8 cellular contexts compared by ENCODE assay signal in the genomic region with DNA sequence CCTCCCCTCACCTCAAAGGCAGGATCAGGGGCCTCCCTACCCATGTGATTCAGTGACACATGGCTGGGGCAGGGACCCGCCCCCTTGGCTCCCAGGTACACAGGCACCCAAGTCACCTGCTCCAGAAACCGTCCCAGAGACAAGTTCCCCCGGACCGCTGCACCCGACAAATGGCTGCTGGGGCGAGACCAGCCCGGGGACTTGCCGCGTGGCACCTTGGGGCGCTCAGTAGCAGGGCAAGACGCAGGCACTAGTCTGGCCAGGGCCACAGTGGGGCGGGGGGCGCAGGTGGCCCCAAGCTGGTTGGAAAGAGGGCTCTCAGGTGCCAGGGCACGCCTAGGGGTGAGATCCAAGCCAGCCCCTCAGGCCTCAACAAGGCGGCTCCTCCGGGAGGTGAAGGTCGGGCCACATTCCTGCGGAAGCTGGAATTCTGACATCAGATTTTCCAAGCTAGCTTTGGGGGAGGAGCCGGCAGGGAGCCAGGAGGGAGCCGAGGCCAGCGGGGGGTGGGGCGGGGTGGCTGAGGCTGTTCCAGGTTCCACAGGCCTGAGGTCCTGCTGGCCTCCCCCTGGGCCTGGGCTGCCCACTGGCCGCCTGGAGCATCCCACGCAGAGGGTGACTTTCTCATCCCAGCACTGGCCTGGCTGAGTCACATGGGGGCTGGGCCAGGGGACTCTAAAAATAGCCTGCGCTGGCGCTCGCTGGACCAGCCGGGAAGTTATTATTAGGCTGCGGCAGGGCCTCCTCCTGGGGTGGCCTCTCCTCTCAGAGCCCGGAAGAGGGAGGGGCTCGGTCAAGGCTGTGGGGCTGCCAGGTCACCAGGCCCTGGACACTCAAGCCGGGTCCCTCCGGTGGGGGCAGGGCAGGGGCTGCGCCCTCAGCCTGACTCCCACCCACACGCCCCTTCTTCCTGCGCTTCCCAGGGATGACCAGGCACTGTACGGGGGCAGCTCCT. TPM values are rescaled to one million over a fixed set of nuclear protein-coding genes. Genes with fewer than 3 reads are reported as not detected.
DNase-seq lines count a peak whose midpoint lies in the region; ATAC-seq and TF ChIP-seq lines count a peak whose summit lies in the region.

No MANE protein-coding gene starts in this region.

- TF ChIP-seq CTCF in AG09309 (IDR thresholded peaks at IDR 0.05; ENCODE audit: control insufficient read depth, insufficient read depth, low read depth, low read length, missing control alignments), result no peak
- TF ChIP-seq CTCF in mammary epithelial cell (conservative IDR thresholded peaks at IDR 0.05 in 1 of 2, IDR thresholded peaks at IDR 0.05 in 1 of 2; ENCODE audit: extremely low read depth in 1 of 2, insufficient read depth in 1 of 2, low read depth in 1 of 2, low read length in 2 of 2), result no peak

- WGBS in mammary epithelial cell (ENCODE audit: low coverage, missing lambda C conversion rate), result 19% methylated on average over 19 of the region's 37 CpGs

- H3K79me2 ChIP-seq in mammary epithelial cell (ENCODE audit: insufficient read depth, low read length), result no peaks in the 10 kb centered on the region

- H4K20me1 ChIP-seq in mammary epithelial cell (ENCODE audit: insufficient read depth, low read length), result no peaks in the 10 kb centered on the region

- H3K4me1 ChIP-seq in HUES6 (ENCODE audit: control insufficient read depth, insufficient read depth, low read length) (peaks cover 36% of the 10 kb centered on the region), mammary epithelial cell (ENCODE audit: insufficient read depth, low read length) (peaks cover 17% of the 10 kb centered on the region)

- CTCF ChIA-PET in mammary epithelial cell (lab: Charles Lee; ENCODE audit: low non-redundant PET), result no interaction called here

- H3K27me3 ChIP-seq in HUES6 (ENCODE audit: control insufficient read depth, insufficient read depth, low read length), result peaks cover 38% of the 10 kb centered on the region
- H3K27me3 ChIP-seq in mammary epithelial cell (ENCODE audit: insufficient read depth, low read length), result no peaks in the 10 kb centered on the region

- peak overlapping the region; percentile 70 for H3K4me2 ChIP-seq in mammary epithelial cell (ENCODE audit: insufficient read depth, low read depth, low read length)

- dilution Hi-C loops in mammary epithelial cell (cut with HindIII; ENCODE audit: low sequenced_read_pairs), result no loop called here

- H3K27ac ChIP-seq in HUES6 (ENCODE audit: low read depth, low read length) (peak overlapping the region; percentile 78; the same call in 1 of the 2 replicates), mammary epithelial cell (ENCODE audit: insufficient read depth, low read depth, low read length) (no peak overlapping the region)

- no peak overlapping the region for H3K4me3 ChIP-seq in AG09309 (ENCODE audit: control insufficient read depth, low read depth, low read length)
- H3K4me3 ChIP-seq in HUES6 (ENCODE audit: low read depth, low read length), result peak overlapping the region; percentile 66
- H3K4me3 ChIP-seq in mammary epithelial cell (replicated peaks in 1 of 3; ENCODE audit: insufficient read depth in 1 of 3, low read depth in 2 of 3, low read length in 3 of 3), result no peak overlapping the region
- H3K4me3 ChIP-seq in iPS-18c (ENCODE audit: insufficient read depth, low read depth, low read length), result peak overlapping the region; percentile 44
- no peak overlapping the region for H3K4me3 ChIP-seq in skeletal muscle cell (ENCODE audit: low read depth, low read length)

- H3K9me3 ChIP-seq in HUES6 (ENCODE audit: control insufficient read depth, insufficient read depth, low read depth, low read length) (no peaks in the 10 kb centered on the region), mammary epithelial cell (replicated peaks; ENCODE audit: insufficient read depth, low read length) (no peaks in the 10 kb centered on the region), iPS-18c (ENCODE audit: control insufficient read depth, insufficient read depth, low read length) (peaks cover 3% of the 10 kb centered on the region)

- H3K9ac ChIP-seq in HUES6 (ENCODE audit: low read length), result peak overlapping the region; percentile 77
- no peak overlapping the region for H3K9ac ChIP-seq in mammary epithelial cell (ENCODE audit: insufficient read depth, low read length)

- no TSS peak for BruUV-seq in mammary epithelial cell (replicated peaks; lab: Mats Ljungman, UMichigan)

- H2AFZ ChIP-seq in mammary epithelial cell (ENCODE audit: low read depth, low read length), result peak overlapping the region; percentile 23

- DNase-seq in AG09309 (ENCODE audit: low read depth), result peak; percentile 95
- DNase-seq in mammary epithelial cell, result peak; percentile 61
- peak; percentile 82 for DNase-seq in skeletal muscle cell (ENCODE audit: low read depth)
- DNase-seq in NCI-H2196 (lab: John Stamatoyannopoulos, UW; ENCODE audit: unreplicated experiment), result no peak
- no peak for DNase-seq in stimulated activated CD4-positive, alpha-beta T cell treated with anti-CD3 and anti-CD28 coated beads, Interleukin-2, amount 100 ng/mL, for 48 hours

- intact Hi-C loops in mammary epithelial cell (cut with micrococcal nuclease), result no loop called here

- no peak for ATAC-seq in GM18511 (IDR thresholded peaks at IDR 0.05; ENCODE audit: unreplicated experiment)

- H3K36me3 ChIP-seq in HUES6 (ENCODE audit: control insufficient read depth, insufficient read depth, low read length) (no peaks in the 10 kb centered on the region), mammary epithelial cell (ENCODE audit: insufficient read depth, low read length) (no peaks in the 10 kb centered on the region)

- in situ Hi-C loops in mammary epithelial cell (cut with MboI; ENCODE audit: low sequenced_read_pairs in 2 of 2), result no loop called here

RNA-seq across cellular contexts. Expression of a gene that starts 20.5 kb away (rescaled TPM):
- 10 to 100 TPM; 18.0 to 18.7 TPM for total RNA-seq in mammary epithelial cell
- 17.3 TPM for polyA plus RNA-seq in mammary epithelial cell
- polyA minus RNA-seq in mammary epithelial cell, result 18.8 TPM

Comparison
In these comparisons a context has a peak if more than half of its experiments do, and no peak if none do; other contexts are left out.
1. DNase-seq: peak in AG09309 (single experiment), mammary epithelial cell (single experiment) and skeletal muscle cell (single experiment); none in NCI-H2196 (single experiment) and stimulated activated CD4-positive, alpha-beta T cell treated with anti-CD3 and anti-CD28 coated beads, Interleukin-2, amount 100 ng/mL, for 48 hours (0 of 2).
2. H3K4me3 ChIP-seq: peak in HUES6 (single experiment) and iPS-18c (single experiment); none in AG09309 (single experiment), mammary epithelial cell (0 of 3) and skeletal muscle cell (single experiment).